In genomic region chr2:60553496-60553991, GRCh38 we compare ENCODE assay signal across 9 cellular contexts. TPM values are rescaled to one million over a fixed set of nuclear protein-coding genes. Genes with fewer than 3 reads are reported as not detected.
DNase-seq lines count a peak whose midpoint lies in the region; ATAC-seq, FAIRE-seq and TF ChIP-seq lines count a peak whose summit lies in the region.
"Had no signal": no experiment of that assay in that cellular context is flagged by ENCODE, and none has a peak within 500 bp of the region (broad histone marks: within the 10 kb centered on the region; RNA-seq: fewer than 3 reads in every experiment).

Gene BCL11A (minus strand): TSS chr2:60553654. CDS start chr2:60553270, 384 bp downstream.

- DNase-seq in NOMO-1 treated with dmso at 0.1 percent for 144 hours (lab: John Stamatoyannopoulos, UW; ENCODE audit: unreplicated experiment) (peak; percentile 88), brain microvascular endothelial cell (peak; percentile 91), smooth muscle cell (lab: John Stamatoyannopoulos, UW; ENCODE audit: unreplicated experiment) (no peak)

- H4K20me1 ChIP-seq in smooth muscle cell (ENCODE audit: low read depth): peaks cover 35% of the 10 kb centered on the region

- H3F3A ChIP-seq in smooth muscle cell (ENCODE audit: low read depth): peaks cover 11% of the 10 kb centered on the region

- H3K9me3 ChIP-seq in HUES48 (ENCODE audit: control insufficient read depth, insufficient read depth, low read length) (no peaks in the 10 kb centered on the region), iPS-20b (ENCODE audit: insufficient read depth, low read depth, low read length) (no peaks in the 10 kb centered on the region), smooth muscle cell (replicated peaks; ENCODE audit: low read depth) (no peaks in the 10 kb centered on the region)

- H3K4me1 ChIP-seq in HUES48 (ENCODE audit: control insufficient read depth, insufficient read depth, low read length) (peaks cover 19% of the 10 kb centered on the region), iPS-20b (ENCODE audit: insufficient read depth, low read length) (peaks cover 1% of the 10 kb centered on the region; the same call in 1 of the 2 replicates), smooth muscle cell (ENCODE audit: low read depth) (peaks cover 38% of the 10 kb centered on the region)

- H3K79me2 ChIP-seq in smooth muscle cell (ENCODE audit: low read depth): peaks cover 44% of the 10 kb centered on the region

- H3K36me3 ChIP-seq in HUES48 (ENCODE audit: control insufficient read depth, insufficient read depth, low read length) (no peaks in the 10 kb centered on the region), brain microvascular endothelial cell (replicated peaks) (no peaks in the 10 kb centered on the region), iPS-20b (ENCODE audit: insufficient read depth, low read depth, low read length) (no peaks in the 10 kb centered on the region), smooth muscle cell (ENCODE audit: low read depth) (no peaks in the 10 kb centered on the region)

- TF ChIP-seq CTCF in brain microvascular endothelial cell (IDR thresholded peaks at IDR 0.05; ENCODE audit: low read depth, low read length, missing control alignments) (no peak), smooth muscle cell (IDR thresholded peaks at IDR 0.05; ENCODE audit: borderline replicate concordance, insufficient read depth, poor library complexity, severe bottlenecking) (no peak)

- H3K9ac ChIP-seq in HUES48 (ENCODE audit: low read depth, low read length): peak within 1 kb of the TSS; percentile 89
- peak within 1 kb of the TSS; percentile 85 for H3K9ac ChIP-seq in iPS-20b (ENCODE audit: low read depth, low read length)
- H3K9ac ChIP-seq in smooth muscle cell (ENCODE audit: low read depth): peak within 1 kb of the TSS; percentile 67

- peak within 1 kb of the TSS; percentile 90 for H2AFZ ChIP-seq in smooth muscle cell (ENCODE audit: low read depth)

- H3K27ac ChIP-seq in HUES48 (ENCODE audit: low read depth, low read length) (peak within 1 kb of the TSS; percentile 99), brain microvascular endothelial cell (peak within 1 kb of the TSS; percentile 81), iPS-20b (ENCODE audit: low read length) (peak within 1 kb of the TSS; percentile 31), smooth muscle cell (ENCODE audit: low read depth) (peak within 1 kb of the TSS; percentile 64)

- H3K4me3 ChIP-seq in HUES48 (ENCODE audit: low read depth, low read length) (peak within 1 kb of the TSS; percentile 93), brain microvascular endothelial cell (ENCODE audit: low read depth, low read length) (peak within 1 kb of the TSS; percentile 86), iPS-20b (ENCODE audit: low read length) (peak within 1 kb of the TSS; percentile 76), smooth muscle cell (peak within 1 kb of the TSS; percentile 74)

- FAIRE-seq in G401.6 (lab: Jason Lieb, UNC): peak; percentile 76
- FAIRE-seq: colon had no signal

- 1% methylated on average over 7 of the region's 30 CpGs for WGBS in smooth muscle cell (ENCODE audit: low lambda C conversion rate)

- H3K4me2 ChIP-seq in smooth muscle cell: peak within 1 kb of the TSS; percentile 97

- in situ Hi-C loops in brain microvascular endothelial cell (cut with HindIII; ENCODE audit: low pct_ligation_motif_present, low sequenced_read_pairs): no loop called here

- no peak for ATAC-seq in HG03097 (IDR thresholded peaks at IDR 0.05; ENCODE audit: low FRiP score, unreplicated experiment)
- ATAC-seq in GM18907 (IDR thresholded peaks at IDR 0.05; ENCODE audit: unreplicated experiment): no peak

- 0 out of 2 replicates have a peak, but pooled peaks cover 12% of the 10 kb centered on the region for H3K27me3 ChIP-seq in HUES48 (ENCODE audit: control insufficient read depth, insufficient read depth, low read length)
- H3K27me3 ChIP-seq in brain microvascular endothelial cell (replicated peaks): peaks cover 13% of the 10 kb centered on the region
- H3K27me3 ChIP-seq in iPS-20b (ENCODE audit: insufficient read depth, low read length): peaks cover 40% of the 10 kb centered on the region; the same call in 1 of the 2 replicates
- no peaks in the 10 kb centered on the region for H3K27me3 ChIP-seq in smooth muscle cell (ENCODE audit: low read depth)

RNA-seq across cellular contexts. Expression of gene BCL11A, which starts in this region (rescaled TPM):
- total RNA-seq in smooth muscle cell: 5.2 and 15.8 TPM in 2 replicates
- polyA plus RNA-seq in smooth muscle cell: 19.8 and 20.0 TPM in 2 replicates

Comparison
In these comparisons a context has a peak if more than half of its experiments do, and no peak if none do; other contexts are left out.
1. H3K27ac ChIP-seq: peak in every context shown above with its lines; median percentile 99 in HUES48; 81 in brain microvascular endothelial cell; 64 in smooth muscle cell; 31 in iPS-20b.